In the genomic region with DNA sequence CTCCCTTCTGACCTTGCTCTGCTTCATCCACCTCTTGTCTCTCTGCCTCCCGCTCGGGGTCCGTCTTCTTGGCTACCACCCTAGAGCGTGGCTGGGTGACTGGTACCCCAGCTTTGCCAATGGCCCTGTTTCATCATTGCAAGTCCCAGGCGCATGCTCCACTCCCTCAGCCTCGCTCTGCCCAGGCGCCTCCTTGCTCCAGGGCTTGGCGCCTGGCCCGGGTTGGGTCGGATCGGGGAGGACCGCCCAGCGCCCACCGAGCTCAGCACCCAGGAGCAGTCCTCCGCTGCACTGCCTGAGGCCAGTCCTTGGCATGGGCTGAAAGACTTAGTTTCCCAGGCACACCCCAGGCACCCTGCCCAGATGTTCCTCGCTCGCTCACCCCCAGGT, we compare ENCODE assay signal across 1 cellular context.
TF ChIP-seq lines count a peak whose summit lies in the region.

No MANE protein-coding gene starts in this region.

TF ChIP-seq in endothelial cell of umbilical vein, 7 proteins besides CTCF, POLR2A, EP300 and RAD21 (continued from another document):
- TF ChIP-seq, protein P1, sequence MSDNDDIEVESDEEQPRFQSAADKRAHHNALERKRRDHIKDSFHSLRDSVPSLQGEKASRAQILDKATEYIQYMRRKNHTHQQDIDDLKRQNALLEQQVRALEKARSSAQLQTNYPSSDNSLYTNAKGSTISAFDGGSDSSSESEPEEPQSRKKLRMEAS (IDR thresholded peaks at IDR 0.05; ENCODE audit: insufficient read depth, insufficient read length) = no peak
TF ChIP-seq in endothelial cell of umbilical vein: peak in this region for 0.
